Comparison of ENCODE assay signal across 11 cellular contexts in the genomic region with DNA sequence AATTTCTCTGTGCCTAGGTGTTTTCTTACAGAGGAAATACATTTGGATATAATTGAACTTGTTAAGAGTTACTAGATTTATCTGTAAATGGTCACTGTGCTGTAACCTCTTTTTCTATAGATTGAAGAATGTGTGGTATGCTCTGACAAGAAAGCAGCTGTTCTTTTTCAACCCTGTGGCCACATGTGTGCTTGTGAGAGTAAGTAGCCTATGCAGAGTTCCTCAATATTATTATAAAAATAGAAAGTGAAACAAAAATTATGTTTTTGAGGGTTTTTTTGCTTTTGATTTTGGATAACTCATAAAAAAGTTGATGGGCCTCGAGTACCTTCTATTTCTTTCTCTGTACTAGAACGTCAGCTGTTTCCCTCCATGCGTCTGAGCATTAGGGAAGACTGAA.
DNase-seq lines count a peak whose midpoint lies in the region; ATAC-seq and TF ChIP-seq lines count a peak whose summit lies in the region.
"Had no signal": no experiment of that assay in that cellular context is flagged by ENCODE, and none has a peak within 500 bp of the region (broad histone marks: within the 10 kb centered on the region; RNA-seq: fewer than 3 reads in every experiment).

No MANE protein-coding gene starts in this region.

- H3K36me3 Mint-ChIP-seq in stimulated activated naive CD8-positive, alpha-beta T cell treated with anti-CD3 and anti-CD28 coated beads, Interleukin-15, Interleukin-2, amounts not matched to agents 100 ng/mL and 50 ng/mL, for 24 hours (ENCODE audit: low read depth) = peaks cover 29% of the 10 kb centered on the region
- H3K36me3 Mint-ChIP-seq in naive thymus-derived CD8-positive, alpha-beta T cell = peaks cover 0 to 46% (median 13%) of the 10 kb centered on the region in 3 donors
- peaks cover 0 to 5% of the 10 kb centered on the region in 2 donors for H3K36me3 Mint-ChIP-seq in activated T-cell treated with anti-CD3 and anti-CD28 coated beads, Interleukin-2, amount 50 U/mL, for 72 hours (ENCODE audit: insufficient read depth in 2 of 2)

- peak overlapping the region; percentile 21 for H3K27ac Mint-ChIP-seq in stimulated activated naive CD8-positive, alpha-beta T cell treated with anti-CD3 and anti-CD28 coated beads, Interleukin-15, Interleukin-2, amounts not matched to agents 100 ng/mL and 50 ng/mL, for 24 hours
- H3K27ac Mint-ChIP-seq in naive thymus-derived CD8-positive, alpha-beta T cell = peak overlapping the region in 1 of 10 donors; percentile 32
- H3K27ac Mint-ChIP-seq in activated T-cell treated with anti-CD3 and anti-CD28 coated beads, Interleukin-2, amount 50 U/mL, for 72 hours = no peak overlapping the region
- H3K27ac Mint-ChIP-seq: T-helper 1 cell treated with Interleukin-12 subunit alpha and Interleukin-12 subunit beta and Interleukin-4 antibody, amounts not matched to agents 30 μg/mL and 1 μg/mL, for 36 hours had no signal

- H3K4me3 Mint-ChIP-seq in stimulated activated naive CD8-positive, alpha-beta T cell treated with anti-CD3 and anti-CD28 coated beads, Interleukin-15, Interleukin-2, amounts not matched to agents 100 ng/mL and 50 ng/mL, for 24 hours = no peak overlapping the region
- no peak overlapping the region for H3K4me3 Mint-ChIP-seq in naive thymus-derived CD8-positive, alpha-beta T cell
- no peak overlapping the region for H3K4me3 Mint-ChIP-seq in activated T-cell treated with anti-CD3 and anti-CD28 coated beads, Interleukin-2, amount 50 U/mL, for 72 hours
- H3K4me3 Mint-ChIP-seq: T-helper 1 cell treated with Interleukin-12 subunit alpha and Interleukin-12 subunit beta and Interleukin-4 antibody, amounts not matched to agents 30 μg/mL and 1 μg/mL, for 36 hours had no signal

- no peak for ATAC-seq in stimulated activated naive CD8-positive, alpha-beta T cell treated with anti-CD3 and anti-CD28 coated beads, Interleukin-15, Interleukin-2, amounts not matched to agents 100 U/mL and 50 U/mL, for 24 hours
- ATAC-seq in HG02943 (IDR thresholded peaks at IDR 0.05; ENCODE audit: low read depth, unreplicated experiment) = peak; percentile 94
- no peak for ATAC-seq in naive thymus-derived CD8-positive, alpha-beta T cell
- no peak for ATAC-seq in activated T-cell treated with anti-CD3 and anti-CD28 coated beads, Interleukin-2, amount 50 U/mL, for 72 hours (replicated peaks in 1 of 2)

- no peaks in the 10 kb centered on the region for H3K9me3 Mint-ChIP-seq in stimulated activated naive CD8-positive, alpha-beta T cell treated with anti-CD3 and anti-CD28 coated beads, Interleukin-15, Interleukin-2, amounts not matched to agents 100 ng/mL and 50 ng/mL, for 24 hours
- no peaks in the 10 kb centered on the region for H3K9me3 Mint-ChIP-seq in naive thymus-derived CD8-positive, alpha-beta T cell
- no peaks in the 10 kb centered on the region for H3K9me3 Mint-ChIP-seq in activated T-cell treated with anti-CD3 and anti-CD28 coated beads, Interleukin-2, amount 50 U/mL, for 72 hours
- H3K9me3 Mint-ChIP-seq: T-helper 1 cell treated with Interleukin-12 subunit alpha and Interleukin-12 subunit beta and Interleukin-4 antibody, amounts not matched to agents 30 μg/mL and 1 μg/mL, for 36 hours had no signal

- POLR2A ChIA-PET in naive thymus-derived CD8-positive, alpha-beta T cell (lab: Charles Lee) = no interaction called here

- H3K27me3 Mint-ChIP-seq in stimulated activated naive CD8-positive, alpha-beta T cell treated with anti-CD3 and anti-CD28 coated beads, Interleukin-15, Interleukin-2, amounts not matched to agents 100 ng/mL and 50 ng/mL, for 24 hours = no peaks in the 10 kb centered on the region
- no peaks in the 10 kb centered on the region for H3K27me3 Mint-ChIP-seq in naive thymus-derived CD8-positive, alpha-beta T cell
- H3K27me3 Mint-ChIP-seq in activated T-cell treated with anti-CD3 and anti-CD28 coated beads, Interleukin-2, amount 50 U/mL, for 72 hours (ENCODE audit: low read depth) = no peaks in the 10 kb centered on the region

- H3K27ac ChIP-seq in VCaP = peak overlapping the region; percentile 35; the same call in 1 of the 2 replicates
- H3K27ac ChIP-seq: C4-2B had no signal

- TF ChIP-seq CTCF in VCaP (conservative IDR thresholded peaks at IDR 0.05) = no peak

- H3K4me1 Mint-ChIP-seq in stimulated activated naive CD8-positive, alpha-beta T cell treated with anti-CD3 and anti-CD28 coated beads, Interleukin-15, Interleukin-2, amounts not matched to agents 100 ng/mL and 50 ng/mL, for 24 hours (ENCODE audit: low read depth) = peaks cover 15% of the 10 kb centered on the region
- peaks cover 2 to 16% (median 10%) of the 10 kb centered on the region in 4 donors for H3K4me1 Mint-ChIP-seq in naive thymus-derived CD8-positive, alpha-beta T cell
- H3K4me1 Mint-ChIP-seq in activated T-cell treated with anti-CD3 and anti-CD28 coated beads, Interleukin-2, amount 50 U/mL, for 72 hours (ENCODE audit: low read depth) = peaks cover 12% of the 10 kb centered on the region

- DNase-seq in stimulated activated naive CD8-positive, alpha-beta T cell treated with anti-CD3 and anti-CD28 coated beads, Interleukin-15, Interleukin-2, amounts not matched to agents 100 U/mL and 50 U/mL, for 24 hours = no peak
- DNase-seq in naive thymus-derived CD8-positive, alpha-beta T cell = no peak
- DNase-seq in NCI-H1417 (lab: John Stamatoyannopoulos, UW) = no peak
- DNase-seq in T1000 (lab: John Stamatoyannopoulos, UW) = no peak
- no peak for DNase-seq in activated T-cell treated with anti-CD3 and anti-CD28 coated beads, Interleukin-2, amount 50 U/mL, for 72 hours
- DNase-seq: cortex of kidney had no signal
